35 cellular contexts compared by ENCODE assay signal in the genomic region with DNA sequence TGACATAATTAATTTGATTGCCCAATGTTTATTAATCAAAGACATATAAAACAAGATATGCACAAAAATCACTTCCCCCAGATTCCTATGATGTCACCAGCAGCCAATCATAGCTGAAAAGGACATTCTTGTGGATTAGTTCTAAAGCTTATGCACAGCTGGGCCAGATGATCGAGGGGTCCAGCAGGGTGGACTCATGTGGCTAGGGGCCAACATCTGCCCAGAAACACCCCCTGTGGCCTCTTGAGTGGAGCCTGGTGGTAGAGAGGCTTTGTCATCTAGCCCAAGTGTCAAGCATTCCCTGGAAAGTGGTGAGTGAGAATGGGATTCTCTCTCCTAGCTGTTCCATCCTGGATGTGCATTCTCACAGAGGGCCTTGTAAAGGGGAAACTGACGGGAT.
DNase-seq lines count a peak whose midpoint lies in the region; TF ChIP-seq lines count a peak whose summit lies in the region.
"Had no signal": no experiment of that assay in that cellular context is flagged by ENCODE, and none has a peak within 500 bp of the region (broad histone marks: within the 10 kb centered on the region; RNA-seq: fewer than 3 reads in every experiment).

No MANE protein-coding gene starts in this region.

- H3K27ac ChIP-seq in OCI-LY3 (ENCODE audit: low read length) (no peak overlapping the region), SJCRH30 (peak overlapping the region; percentile 85), osteoblast (ENCODE audit: low read depth, low read length) (no peak overlapping the region)
- H3K27ac ChIP-seq: 22Rv1; A549; BLaER1; BLaER1 treated with 17β-estradiol and CSF1 and Interleukin-3, amounts not matched to agents 10 nM and 100 nM; C4-2B had no signal

- H3K27me3 ChIP-seq in OCI-LY3 (ENCODE audit: low read depth, low read length), result no peaks in the 10 kb centered on the region
- no peaks in the 10 kb centered on the region for H3K27me3 ChIP-seq in SJCRH30
- H3K27me3 ChIP-seq in osteoblast (ENCODE audit: insufficient read depth, low read length), result no peaks in the 10 kb centered on the region
- H3K27me3 ChIP-seq: BE2C; BLaER1; BLaER1 treated with 17β-estradiol and CSF1 and Interleukin-3, amounts not matched to agents 10 nM and 100 nM had no signal

- no peaks in the 10 kb centered on the region for H3K36me3 Mint-ChIP-seq in activated CD4-positive, alpha-beta T cell treated with anti-CD3 and anti-CD28 coated beads, Interleukin-2, amount 10 ng/mL, durations not matched to agents 24 days and 14 days (ENCODE audit: low read depth)
- H3K36me3 Mint-ChIP-seq: CD14-positive monocyte; CD4-positive, alpha-beta memory T cell; CD8-positive, alpha-beta T cell had no signal

- H3K79me2 ChIP-seq in OCI-LY3 (ENCODE audit: low read length) (no peaks in the 10 kb centered on the region), osteoblast (ENCODE audit: insufficient read depth, low read length) (no peaks in the 10 kb centered on the region)

- no peaks in the 10 kb centered on the region for H3K4me1 Mint-ChIP-seq in activated CD4-positive, alpha-beta T cell treated with anti-CD3 and anti-CD28 coated beads, Interleukin-2, amount 10 ng/mL, durations not matched to agents 24 days and 14 days
- H3K4me1 Mint-ChIP-seq: B cell; CD14-positive monocyte; CD4-positive, alpha-beta memory T cell; CD8-positive, alpha-beta memory T cell had no signal

- H3K27ac Mint-ChIP-seq in activated CD4-positive, alpha-beta T cell treated with anti-CD3 and anti-CD28 coated beads, Interleukin-2, amount 10 ng/mL, durations not matched to agents 24 days and 14 days, result no peak overlapping the region
- H3K27ac Mint-ChIP-seq: B cell; CD14-positive monocyte; CD4-positive, alpha-beta T cell; CD8-positive, alpha-beta T cell had no signal

- H3K9me3 Mint-ChIP-seq in activated CD4-positive, alpha-beta T cell treated with anti-CD3 and anti-CD28 coated beads, Interleukin-2, amount 10 ng/mL, durations not matched to agents 24 days and 14 days, result peaks cover 3% of the 10 kb centered on the region

- TF ChIP-seq CTCF in OCI-LY3 (IDR thresholded peaks at IDR 0.05; ENCODE audit: low read depth, low read length), result no peak
- no peak for TF ChIP-seq CTCF in osteoblast (IDR thresholded peaks at IDR 0.05; ENCODE audit: extremely low read depth, low read depth, low read length)

- H4K20me1 ChIP-seq in OCI-LY3 (ENCODE audit: insufficient read depth, low read length), result no peaks in the 10 kb centered on the region
- no peaks in the 10 kb centered on the region for H4K20me1 ChIP-seq in osteoblast (ENCODE audit: insufficient read depth, low read length)
- H4K20me1 ChIP-seq: BLaER1; BLaER1 treated with 17β-estradiol and CSF1 and Interleukin-3, amounts not matched to agents 10 nM and 100 nM had no signal

- H3K27me3 Mint-ChIP-seq in activated CD4-positive, alpha-beta T cell treated with anti-CD3 and anti-CD28 coated beads, Interleukin-2, amount 10 ng/mL, durations not matched to agents 24 days and 14 days, result no peaks in the 10 kb centered on the region
- H3K27me3 Mint-ChIP-seq: B cell; CD4-positive, alpha-beta T cell had no signal

- intact Hi-C loops in activated CD4-positive, alpha-beta T cell treated with anti-CD3 and anti-CD28 coated beads, Interleukin-2, amount 10 ng/mL, durations not matched to agents 24 days and 14 days (cut with micrococcal nuclease), result no loop called here

- no peak overlapping the region for H3K4me3 Mint-ChIP-seq in activated CD4-positive, alpha-beta T cell treated with anti-CD3 and anti-CD28 coated beads, Interleukin-2, amount 10 ng/mL, durations not matched to agents 24 days and 14 days
- H3K4me3 Mint-ChIP-seq: B cell; CD14-positive monocyte; CD4-positive, alpha-beta memory T cell; CD4-positive, alpha-beta T cell; CD4-positive, CD25-positive, alpha-beta regulatory T cell; CD8-positive, alpha-beta memory T cell; CD8-positive, alpha-beta T cell had no signal

- H3K9me3 ChIP-seq in OCI-LY3 (ENCODE audit: insufficient read depth, low read length) (no peaks in the 10 kb centered on the region), SJCRH30 (replicated peaks) (no peaks in the 10 kb centered on the region), osteoblast (ENCODE audit: low read depth, low read length) (no peaks in the 10 kb centered on the region)
- H3K9me3 ChIP-seq: A549, BE2C, Caco-2 had no signal

- peaks cover 5% of the 10 kb centered on the region for H3K36me3 ChIP-seq in OCI-LY3 (replicated peaks; ENCODE audit: low read depth, low read length)
- no peaks in the 10 kb centered on the region for H3K36me3 ChIP-seq in SJCRH30
- no peaks in the 10 kb centered on the region for H3K36me3 ChIP-seq in osteoblast (ENCODE audit: insufficient read depth, low read length)
- H3K36me3 ChIP-seq: BE2C; BLaER1; BLaER1 treated with 17β-estradiol and CSF1 and Interleukin-3, amounts not matched to agents 10 nM and 100 nM had no signal

- H2AFZ ChIP-seq in OCI-LY3 (ENCODE audit: low read depth, low read length) (0 out of 2 replicates have a peak overlapping the region, but pooled peaks have one; percentile 43), osteoblast (ENCODE audit: low read length) (no peak overlapping the region)

- H3K4me2 ChIP-seq in OCI-LY3 (ENCODE audit: low read length), result no peak overlapping the region
- no peak overlapping the region for H3K4me2 ChIP-seq in osteoblast (ENCODE audit: insufficient read depth, low read length)
- H3K4me2 ChIP-seq: A549; BLaER1; BLaER1 treated with 17β-estradiol and CSF1 and Interleukin-3, amounts not matched to agents 10 nM and 100 nM had no signal

- H3K9ac ChIP-seq in OCI-LY3 (ENCODE audit: low read length), result no peak overlapping the region
- H3K9ac ChIP-seq: BLaER1; BLaER1 treated with 17β-estradiol and CSF1 and Interleukin-3, amounts not matched to agents 10 nM and 100 nM had no signal

- H3K4me3 ChIP-seq in OCI-LY3 (ENCODE audit: low read length) (no peak overlapping the region), SJCRH30 (no peak overlapping the region), osteoblast (ENCODE audit: insufficient read depth, low read length) (no peak overlapping the region)
- H3K4me3 ChIP-seq: A549; BLaER1; BLaER1 treated with 17β-estradiol and CSF1 and Interleukin-3, amounts not matched to agents 10 nM and 100 nM had no signal

- peaks cover 16% of the 10 kb centered on the region for H3K4me1 ChIP-seq in OCI-LY3 (ENCODE audit: low read length)
- H3K4me1 ChIP-seq in SJCRH30, result peaks cover 44% of the 10 kb centered on the region
- H3K4me1 ChIP-seq in osteoblast (ENCODE audit: insufficient read depth, low read length), result no peaks in the 10 kb centered on the region
- H3K4me1 ChIP-seq: A549; BE2C; BLaER1; BLaER1 treated with 17β-estradiol and CSF1 and Interleukin-3, amounts not matched to agents 10 nM and 100 nM; Caco-2 had no signal

- peak; percentile 50 for DNase-seq in activated CD4-positive, alpha-beta T cell treated with anti-CD3 and anti-CD28 coated beads, Interleukin-2, amount 10 ng/mL, durations not matched to agents 24 days and 14 days
- DNase-seq in activated CD4-positive, alpha-beta T cell treated with anti-CD3 and anti-CD28 coated beads, Interleukin-2, amount 50 U/mL, for 4 hours, result no peak
- DNase-seq in SJCRH30 (peak; percentile 86 to 88), osteoblast (ENCODE audit: insufficient read length, low spot score, missing footprints) (peak; percentile 43), GM19238 (ENCODE audit: insufficient read length, low spot score) (no peak)
- no peak for DNase-seq in activated naive CD4-positive, alpha-beta T cell (lab: John Stamatoyannopoulos, UW)
- no peak for DNase-seq in effector CD8-positive, alpha-beta T cell (lab: John Stamatoyannopoulos, UW)
- DNase-seq: 8988T; ACHN; AML-193; BE2C; C1 segment of cervical spinal cord; Caco-2; Calu3; CD4-positive, alpha-beta memory T cell; CD4-positive, alpha-beta T cell; CD4-positive, CD25-positive, alpha-beta regulatory T cell; CD8-positive, alpha-beta memory T cell; CD8-positive, alpha-beta T cell; COR-L47; DMS 273 treated with DMSO at 0.1 percent for 48 hours; DMS153; DMS53; DMS79; DMS79 treated with DMSO at 0.1 percent for 48 hours; DND-41; EL had no signal

Comparison
In these comparisons a context has a peak if more than half of its experiments do, and no peak if none do; other contexts are left out.
1. DNase-seq: peak in activated CD4-positive, alpha-beta T cell treated with anti-CD3 and anti-CD28 coated beads, Interleukin-2, amount 10 ng/mL, durations not matched to agents 24 days and 14 days (single experiment), SJCRH30 (2 of 2) and osteoblast (single experiment); none in activated CD4-positive, alpha-beta T cell treated with anti-CD3 and anti-CD28 coated beads, Interleukin-2, amount 50 U/mL, for 4 hours (0 of 2), activated naive CD4-positive, alpha-beta T cell (0 of 4), GM19238 (single experiment) and effector CD8-positive, alpha-beta T cell (single experiment).